9 cellular contexts compared by ENCODE assay signal in the genomic region with DNA sequence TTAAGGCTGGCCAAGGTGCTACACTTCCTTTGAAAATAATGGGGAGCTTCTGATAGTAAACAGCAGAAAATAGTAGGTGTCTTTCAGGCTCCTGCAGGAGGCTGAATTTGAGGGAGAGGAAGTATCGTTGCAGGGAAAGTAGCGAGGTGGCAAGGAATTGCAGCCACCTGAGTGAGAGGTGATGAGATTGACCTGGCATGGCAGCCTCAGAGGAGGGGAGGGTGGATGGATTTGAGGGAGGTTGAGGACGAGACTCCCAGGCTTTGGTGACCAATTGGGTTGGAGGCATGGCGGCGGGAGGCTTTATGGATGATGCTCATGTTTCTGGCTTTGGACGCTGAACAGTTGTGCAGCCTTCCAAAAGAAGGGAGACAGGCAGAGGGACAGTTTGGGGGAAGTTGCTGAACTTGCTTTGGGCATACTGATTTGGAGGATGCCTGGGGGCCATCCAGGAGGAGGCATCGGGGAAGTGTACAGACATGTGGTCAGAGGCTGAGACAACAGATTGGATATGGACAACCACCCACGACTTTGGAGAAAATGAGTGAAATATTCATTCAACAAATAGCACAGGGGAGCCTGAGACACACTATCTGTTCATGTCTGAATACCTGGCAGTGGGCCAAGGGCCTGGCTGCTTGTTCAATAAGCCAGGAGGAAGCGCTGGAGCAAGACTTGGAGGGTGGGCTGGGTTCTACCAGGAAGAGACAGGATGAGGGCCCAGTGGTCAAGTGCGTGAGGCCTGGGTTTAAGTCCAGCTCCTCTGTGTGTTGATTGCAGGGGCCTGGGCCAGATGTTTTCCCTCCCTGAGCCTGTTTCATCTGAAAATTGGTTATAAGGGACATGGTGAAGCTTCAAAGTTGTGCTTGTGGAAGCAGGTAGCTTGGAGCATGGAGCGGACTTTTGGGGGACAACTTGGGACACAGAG.
DNase-seq lines count a peak whose midpoint lies in the region; ATAC-seq and TF ChIP-seq lines count a peak whose summit lies in the region.
"Had no signal": no experiment of that assay in that cellular context is flagged by ENCODE, and none has a peak within 500 bp of the region (broad histone marks: within the 10 kb centered on the region; RNA-seq: fewer than 3 reads in every experiment).

No MANE protein-coding gene starts in this region.

- DNase-seq in HFFc6 (peak; percentile 32), SJCRH30 (peak; percentile 79 to 88), glutamatergic neuron (peak; percentile 42), sigmoid colon (peak; percentile 96), KG1 (lab: John Stamatoyannopoulos, UW) (no peak)

- TF ChIP-seq EP300 in sigmoid colon (IDR thresholded peaks at IDR 0.05) = no peak

- H3K9me3 ChIP-seq in SJCRH30 (replicated peaks) (no peaks in the 10 kb centered on the region), sigmoid colon (no peaks in the 10 kb centered on the region)
- H3K9me3 ChIP-seq: HAP-1 had no signal

- H3K27ac ChIP-seq in SJCRH30 = no peak overlapping the region
- H3K27ac ChIP-seq in sigmoid colon = peak overlapping the region; percentile 82 to 98 (median 92)

- TF ChIP-seq POLR2A in sigmoid colon (IDR thresholded peaks at IDR 0.05) = no peak

- H3K27me3 ChIP-seq in SJCRH30 (no peaks in the 10 kb centered on the region), sigmoid colon (no peaks in the 10 kb centered on the region)

- H3K4me1 Mint-ChIP-seq in HFFc6 (ENCODE audit: low read depth) (peaks cover 69% of the 10 kb centered on the region), glutamatergic neuron (ENCODE audit: low read depth, unreplicated experiment) (peaks cover 7% of the 10 kb centered on the region)

- H3K9me3 Mint-ChIP-seq in HFFc6 (no peaks in the 10 kb centered on the region), glutamatergic neuron (ENCODE audit: unreplicated experiment) (peaks cover 4% of the 10 kb centered on the region)

- 58 to 68% methylated on average over 11 of the region's 11 CpGs for WGBS in sigmoid colon, 2 donors

- H3K4me3 ChIP-seq in SJCRH30 (no peak overlapping the region), sigmoid colon (no peak overlapping the region)
- H3K4me3 ChIP-seq: HAP-1 had no signal

- H3K27ac Mint-ChIP-seq in HFFc6 = peak overlapping the region; percentile 100
- no peak overlapping the region for H3K27ac Mint-ChIP-seq in glutamatergic neuron (ENCODE audit: unreplicated experiment)

- H3K27me3 Mint-ChIP-seq in HFFc6 (ENCODE audit: insufficient read depth) (peaks cover 6% of the 10 kb centered on the region; the same call in 1 of the 2 replicates), glutamatergic neuron (ENCODE audit: unreplicated experiment) (peaks cover 8% of the 10 kb centered on the region)

- peak overlapping the region; percentile 82 for H3K4me3 Mint-ChIP-seq in HFFc6
- no peak overlapping the region for H3K4me3 Mint-ChIP-seq in glutamatergic neuron (ENCODE audit: unreplicated experiment)

- intact Hi-C loops in sigmoid colon (cut with DNase I) = loop anchor here (10.0 kb wide), 1 partner anchor 189 kb away; a partner anchor contains a TSS

- no peaks in the 10 kb centered on the region for H3K36me3 ChIP-seq in SJCRH30
- no peaks in the 10 kb centered on the region for H3K36me3 ChIP-seq in sigmoid colon
- H3K36me3 ChIP-seq: HAP-1 had no signal

- TF ChIP-seq CTCF in HFFc6 (IDR thresholded peaks at IDR 0.05) (no peak), glutamatergic neuron (IDR thresholded peaks at IDR 0.05; ENCODE audit: partially characterized antibody, unreplicated experiment) (no peak), sigmoid colon (IDR thresholded peaks at IDR 0.05) (no peak)

- H3K4me1 ChIP-seq in SJCRH30 = peaks cover 32% of the 10 kb centered on the region
- H3K4me1 ChIP-seq in sigmoid colon = peaks cover 4 to 62% (median 57%) of the 10 kb centered on the region in 4 donors
- H3K4me1 ChIP-seq: HAP-1 had no signal

- H3K36me3 Mint-ChIP-seq in HFFc6 (ENCODE audit: low read depth) (no peaks in the 10 kb centered on the region), glutamatergic neuron (ENCODE audit: unreplicated experiment) (no peaks in the 10 kb centered on the region)

- no peak for ATAC-seq in HG02610 (IDR thresholded peaks at IDR 0.05; ENCODE audit: unreplicated experiment)
- ATAC-seq in HG02642 (IDR thresholded peaks at IDR 0.05; ENCODE audit: poor library complexity, unreplicated experiment) = no peak
- no peak for ATAC-seq in GM19351 (IDR thresholded peaks at IDR 0.05; ENCODE audit: unreplicated experiment)
